In the genomic region with DNA sequence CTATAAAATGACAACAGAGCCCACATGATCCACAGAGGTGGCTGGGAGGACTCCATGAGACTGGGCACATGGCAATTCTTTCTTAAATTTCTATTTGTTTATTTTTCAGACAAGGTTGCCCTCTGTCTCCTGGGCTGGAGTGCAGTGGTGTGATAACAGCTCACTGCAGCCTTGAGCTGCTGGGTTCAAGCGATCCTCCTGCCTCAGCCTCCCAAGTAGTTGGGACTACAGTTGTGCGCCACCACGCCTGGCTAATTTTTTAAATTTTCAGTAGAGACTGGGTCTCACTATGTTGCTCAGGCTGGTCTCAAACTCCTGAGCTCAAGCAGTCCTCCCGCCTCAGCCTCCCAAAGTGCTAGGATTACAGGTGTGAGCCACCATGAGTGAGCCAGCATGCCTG, we compare ENCODE assay signal across 7 cellular contexts. TPM values are rescaled to one million over a fixed set of nuclear protein-coding genes. Genes with fewer than 3 reads are reported as not detected.
DNase-seq lines count a peak whose midpoint lies in the region; ATAC-seq, FAIRE-seq and TF ChIP-seq lines count a peak whose summit lies in the region.
"Not testable (repeated sequence)": the region's sequence is repeated elsewhere in the genome, so short reads cannot be mapped to it uniquely, and the experiment has no call there.

No MANE protein-coding gene starts in this region.

- DNase-seq in RWPE1 (ENCODE audit: low spot score); chondrocyte (ENCODE audit: low spot score); fibroblast of lung (ENCODE audit: low read depth in 2 of 2); HepG2 (ENCODE audit: low spot score); neuronal stem cell (ENCODE audit: low spot score); thyroid gland: not testable (repeated sequence)

- POLR2A ChIA-PET in RWPE1 (lab: Yijun Ruan, JAX; ENCODE audit: low non-redundant PET): interaction anchor here (0.6 kb wide), 1 partner anchor 43 kb away, joined by 3 read pairs; no protein-coding TSS in a partner anchor
- POLR2A ChIA-PET in HepG2 (lab: Yijun Ruan, JAX): not testable (repeated sequence)

- intact Hi-C loops in HepG2 (cut with micrococcal nuclease; ENCODE audit: unreplicated experiment); thyroid gland (cut with DNase I): not testable (repeated sequence)

- H3K4me3 ChIP-seq in fibroblast of lung (replicated peaks in 1 of 4; ENCODE audit: control extremely low read depth in 1 of 4, insufficient read depth in 1 of 4, low read depth in 3 of 4, low read length in 4 of 4); HepG2 (replicated peaks in 1 of 3; ENCODE audit: insufficient read depth in 1 of 3, low read depth in 2 of 3, low read length in 3 of 3); neuronal stem cell (ENCODE audit: low read length in 2 of 2); skeletal muscle satellite cell (ENCODE audit: low read length); thyroid gland (replicated peaks in 1 of 3): not testable (repeated sequence)

- H3K4me1 ChIP-seq in fibroblast of lung (ENCODE audit: control insufficient read depth, extremely low read depth, insufficient read depth, low read length) (peaks cover 19% of the 10 kb centered on the region), HepG2 (ENCODE audit: insufficient read depth, low read length) (peaks cover 78% of the 10 kb centered on the region), skeletal muscle satellite cell (ENCODE audit: control insufficient read depth, insufficient read depth, low read length) (peaks cover 54% of the 10 kb centered on the region), thyroid gland (peaks cover 0 to 13% of the 10 kb centered on the region in 2 donors)
- not testable (repeated sequence) for H3K4me1 ChIP-seq in neuronal stem cell (ENCODE audit: control insufficient read depth in 2 of 2, insufficient read depth in 1 of 2, low read depth in 1 of 2, low read length in 2 of 2)

- CTCF ChIA-PET in RWPE1 (lab: Yijun Ruan, JAX): interaction anchor here (0.8 to 2.1 kb wide), 2 partner anchors 24 to 65 kb away, joined by 4 to 12 read pairs; no protein-coding TSS in a partner anchor
- CTCF ChIA-PET in HepG2 (lab: Yijun Ruan, JAX; ENCODE audit: low intra/inter-chr PET ratio, low total read pairs): not testable (repeated sequence)

- peaks cover 11% of the 10 kb centered on the region for H3K36me3 Mint-ChIP-seq in chondrocyte (ENCODE audit: low read depth)

- H3K4me1 Mint-ChIP-seq in chondrocyte (ENCODE audit: low read depth): peaks cover 38% of the 10 kb centered on the region

- WGBS in HepG2 (ENCODE audit: low lambda C conversion rate): 90% methylated on average over 4 of the region's 4 CpGs
- no CpG with 5 or more reads among the region's 4 CpGs for WGBS in neuronal stem cell (ENCODE audit: extremely low coverage in 2 of 2, insufficient read length in 2 of 2, insufficient replicate concordance in 1 of 2), 2 donors
- WGBS in thyroid gland, 2 donors: 96 to 100% methylated on average over 4 of the region's 4 CpGs

- H3K79me1 ChIP-seq in neuronal stem cell (ENCODE audit: low read depth, low read length): not testable (repeated sequence)

- not testable (repeated sequence) for H2BK5ac ChIP-seq in neuronal stem cell (ENCODE audit: low read length)

- not testable (repeated sequence) for H3K18ac ChIP-seq in neuronal stem cell (ENCODE audit: low read length)

- not testable (repeated sequence) for H3K27me3 ChIP-seq in fibroblast of lung (ENCODE audit: control insufficient read depth, insufficient read depth, low read length); HepG2 (ENCODE audit: control insufficient read depth in 1 of 2, insufficient read depth in 2 of 2, low read length in 2 of 2); neuronal stem cell (ENCODE audit: control insufficient read depth in 3 of 3, insufficient read depth in 3 of 3, low read depth in 1 of 3, low read length in 3 of 3); skeletal muscle satellite cell (ENCODE audit: control insufficient read depth, insufficient read depth, low read length); thyroid gland

- H3K9me3 ChIP-seq in fibroblast of lung (ENCODE audit: control insufficient read depth, insufficient read depth, low read depth, low read length); HepG2 (ENCODE audit: low read length); skeletal muscle satellite cell (replicated peaks; ENCODE audit: low read length); thyroid gland: not testable (repeated sequence)
- H3K9me3 ChIP-seq in neuronal stem cell (replicated peaks in 1 of 2; ENCODE audit: control insufficient read depth in 2 of 2, insufficient read depth in 1 of 2, low read depth in 1 of 2, low read length in 2 of 2): peaks cover 0 to 10% of the 10 kb centered on the region in 2 donors

- H3K79me2 ChIP-seq in fibroblast of lung (ENCODE audit: control insufficient read depth, insufficient read depth, low read length): peaks cover 86% of the 10 kb centered on the region
- not testable (repeated sequence) for H3K79me2 ChIP-seq in HepG2 (ENCODE audit: insufficient read depth, low read length)

- H3K27ac ChIP-seq in RWPE1: peak overlapping the region; percentile 27
- peak overlapping the region; percentile 76 for H3K27ac ChIP-seq in fibroblast of lung (ENCODE audit: insufficient read depth, low read length)
- H3K27ac ChIP-seq in HepG2 (ENCODE audit: extremely low read length, insufficient read depth, low read length); neuronal stem cell (replicated peaks; ENCODE audit: low read length): not testable (repeated sequence)
- H3K27ac ChIP-seq in thyroid gland: peak overlapping the region; percentile 0 to 65 (median 56)

- not testable (repeated sequence) for H3K4ac ChIP-seq in neuronal stem cell (ENCODE audit: low read length)

- not testable (repeated sequence) for H2BK12ac ChIP-seq in neuronal stem cell (ENCODE audit: low read length)

- H2BK120ac ChIP-seq in neuronal stem cell (ENCODE audit: low read depth, low read length): not testable (repeated sequence)

- H3K27ac Mint-ChIP-seq in chondrocyte (ENCODE audit: unreplicated experiment): peak overlapping the region; percentile 93

- ATAC-seq in HepG2: not testable (repeated sequence)

- not testable (repeated sequence) for TF ChIP-seq CTCF in RWPE1 (conservative IDR thresholded peaks at IDR 0.05; ENCODE audit: low read depth); chondrocyte (IDR thresholded peaks at IDR 0.05); fibroblast of lung (conservative IDR thresholded peaks at IDR 0.05 in 1 of 2, IDR thresholded peaks at IDR 0.05 in 1 of 2; ENCODE audit: low read depth in 1 of 2, low read length in 2 of 2); HepG2 (CRISPR knock-in tag; IDR thresholded peaks at IDR 0.05); thyroid gland (IDR thresholded peaks at IDR 0.05)

- H3K9ac ChIP-seq in fibroblast of lung (ENCODE audit: insufficient read depth, low read length); HepG2 (ENCODE audit: insufficient read depth, low read depth, low read length); neuronal stem cell (ENCODE audit: low read depth, low read length, poor library complexity); skeletal muscle satellite cell (ENCODE audit: low read depth, low read length): not testable (repeated sequence)

- H3K23ac ChIP-seq in neuronal stem cell (ENCODE audit: low read depth, low read length, poor library complexity): not testable (repeated sequence)

- not testable (repeated sequence) for TF ChIP-seq EP300 in HepG2 (IDR thresholded peaks at IDR 0.05; ENCODE audit: low read depth in 2 of 2, low read length in 2 of 2); HepG2 (CRISPR knock-in tag; IDR thresholded peaks at IDR 0.05; ENCODE audit: borderline replicate concordance)

- TF ChIP-seq POLR2A in HepG2 (IDR thresholded peaks at IDR 0.05; ENCODE audit: insufficient read depth in 1 of 2, low read depth in 2 of 2, low read length in 2 of 2); thyroid gland (IDR thresholded peaks at IDR 0.05): not testable (repeated sequence)

- not testable (repeated sequence) for TF ChIP-seq RAD21 in HepG2 (CRISPR knock-in tag; IDR thresholded peaks at IDR 0.05)

- not testable (repeated sequence) for H3K14ac ChIP-seq in neuronal stem cell (ENCODE audit: low read length)

- H3K36me3 ChIP-seq in fibroblast of lung (ENCODE audit: control insufficient read depth, insufficient read depth, low read length) (peaks cover 17% of the 10 kb centered on the region), skeletal muscle satellite cell (ENCODE audit: insufficient read depth, low read length) (peaks cover 44% of the 10 kb centered on the region)
- not testable (repeated sequence) for H3K36me3 ChIP-seq in HepG2 (replicated peaks in 1 of 2; ENCODE audit: control insufficient read depth in 1 of 2, insufficient read depth in 2 of 2, low read length in 2 of 2); neuronal stem cell (replicated peaks in 1 of 2; ENCODE audit: control insufficient read depth in 2 of 2, insufficient read depth in 2 of 2, low read length in 2 of 2); thyroid gland

- BruUV-seq in HepG2 (replicated peaks; lab: Mats Ljungman, UMichigan): not testable (repeated sequence)

- peak overlapping the region; percentile 43 for H2BK15ac ChIP-seq in neuronal stem cell (ENCODE audit: low read length)

- in situ Hi-C loops in HepG2 (cut with HindIII; ENCODE audit: extremely low pct_ligation_motif_present, low pct_unique_long_range_greater_than_20kb): not testable (repeated sequence)

- not testable (repeated sequence) for H4K20me1 ChIP-seq in fibroblast of lung (ENCODE audit: control insufficient read depth, extremely low read depth, insufficient read depth, low read length); HepG2 (ENCODE audit: insufficient read depth, low read length)

- not testable (repeated sequence) for H2AFZ ChIP-seq in fibroblast of lung (ENCODE audit: low read length); HepG2 (ENCODE audit: low read length)
- peak overlapping the region; percentile 91 for H2AFZ ChIP-seq in neuronal stem cell (ENCODE audit: low read length)

- H2AK5ac ChIP-seq in neuronal stem cell (ENCODE audit: low read depth, low read length): not testable (repeated sequence)

- not testable (repeated sequence) for FAIRE-seq in HepG2 (lab: Jason Lieb, UNC)

- H3K4me2 ChIP-seq in fibroblast of lung (ENCODE audit: extremely low read depth, insufficient read depth, low read length); HepG2 (ENCODE audit: low read depth, low read length); neuronal stem cell (ENCODE audit: insufficient read depth, low read length, poor library complexity, severe bottlenecking): not testable (repeated sequence)
- peak overlapping the region; percentile 55 for H3K4me2 ChIP-seq in skeletal muscle satellite cell (ENCODE audit: low read length)

- H3K27me3 Mint-ChIP-seq in chondrocyte (ENCODE audit: low read depth): not testable (repeated sequence)

- not testable (repeated sequence) for H4K8ac ChIP-seq in neuronal stem cell (ENCODE audit: low read depth, low read length)

- not testable (repeated sequence) for H4K91ac ChIP-seq in neuronal stem cell (ENCODE audit: low read depth, low read length, poor library complexity)

- not testable (repeated sequence) for H3K9me3 Mint-ChIP-seq in chondrocyte (ENCODE audit: low read depth)

- H3K4me3 Mint-ChIP-seq in chondrocyte (ENCODE audit: unreplicated experiment): not testable (repeated sequence)

RNA-seq across cellular contexts. Expression of a gene that starts 8.8 kb away (rescaled TPM):
- total RNA-seq in chondrocyte: 81.3 to 101 TPM (median 89.5 TPM) in 3 replicates
- total RNA-seq in fibroblast of lung: 11.8 and 30.4 TPM in 2 replicates
- polyA plus RNA-seq in fibroblast of lung: 59.0 and 62.7 TPM in 2 replicates
- polyA plus RNA-seq in fibroblast of lung (2012): 207 and 223 TPM in 2 replicates
- 246 and 253 TPM in 2 replicates for polyA minus RNA-seq in fibroblast of lung (ENCODE audit: low replicate concordance)
- total RNA-seq in HepG2 (2016; rRNA removed; fragmentation: Illumina TruSeq; extraction: Trizol): 0.02 TPM in 1 of 2 replicates, not detected in the other
- not detected in 2 replicates for total RNA-seq in HepG2 (2016; cell fraction: cytosol; rRNA removed; fragmentation: Illumina TruSeq; extraction: Trizol; ENCODE audit: low read depth)
- 0.07 and 0.17 TPM in 2 replicates for total RNA-seq in HepG2 (2016; cell fraction: insoluble cytoplasmic fraction; rRNA removed; fragmentation: Illumina TruSeq; extraction: Trizol)
- 0.07 and 0.22 TPM in 2 replicates for total RNA-seq in HepG2 (2016; cell fraction: membrane; rRNA removed; fragmentation: Illumina TruSeq; extraction: Trizol)
- 0.25 TPM in 1 of 2 replicates, not detected in the other for total RNA-seq in HepG2 (2016; cell fraction: nucleus; rRNA removed; fragmentation: Illumina TruSeq; extraction: Trizol)
- 1.1 and 1.4 TPM in 2 replicates for polyA plus RNA-seq in HepG2 (2011; rRNA removed)
- 0.82 and 1.1 TPM in 2 replicates for polyA plus RNA-seq in HepG2 (2011; cell fraction: cytosol; rRNA removed)
- 2.1 and 2.3 TPM in 2 replicates for polyA plus RNA-seq in HepG2 (2011; cell fraction: nucleus; rRNA removed)
- polyA plus RNA-seq in HepG2 (2012): 1.4 and 1.5 TPM in 2 replicates
- polyA plus RNA-seq in HepG2 (2016; cell fraction: cytosol; fragmentation: Illumina TruSeq; extraction: Trizol; ENCODE audit: low read depth): not detected in 2 replicates
- polyA plus RNA-seq in HepG2 (2016; cell fraction: insoluble cytoplasmic fraction; fragmentation: Illumina TruSeq; extraction: Trizol; ENCODE audit: low read depth): 0.08 TPM in 1 of 2 replicates, not detected in the other
- polyA plus RNA-seq in HepG2 (2016; cell fraction: membrane; fragmentation: Illumina TruSeq; extraction: Trizol; ENCODE audit: low read depth): 0.06 and 0.13 TPM in 2 replicates
- 0.20 and 0.22 TPM in 2 replicates for polyA plus RNA-seq in HepG2 (2016; cell fraction: nucleus; fragmentation: Illumina TruSeq; extraction: Trizol; ENCODE audit: insufficient read depth, low read depth)
- 1.2 and 26.5 TPM in 2 replicates for polyA minus RNA-seq in HepG2 (2011; rRNA and poly(A)+ RNA removed; ENCODE audit: low replicate concordance)
- 0.30 and 0.62 TPM in 2 replicates for polyA minus RNA-seq in HepG2 (2011; cell fraction: cytosol; rRNA and poly(A)+ RNA removed)
- polyA minus RNA-seq in HepG2 (2011; cell fraction: nucleus; rRNA and poly(A)+ RNA removed): 0.75 and 0.90 TPM in 2 replicates
- polyA plus RNA-seq in neuronal stem cell (2013, experiment 1 of 2): 0.11 TPM
- 0.10 TPM for polyA plus RNA-seq in neuronal stem cell (2013, experiment 2 of 2)
- total RNA-seq in skeletal muscle satellite cell (2012; rRNA removed): 33.7 and 39.1 TPM in 2 replicates
- total RNA-seq in thyroid gland: 100 to 1,000 TPM in 1 of 4 donors, 10 to 100 TPM in 3; 45.6 to 115 (median 51.1) TPM

RNA-seq across cellular contexts. Expression of a gene that starts 31.9 kb away (rescaled TPM):
- total RNA-seq in chondrocyte (75.3 to 83.8 TPM (median 77.2 TPM) in 3 replicates), fibroblast of lung (46.7 and 47.6 TPM in 2 replicates), HepG2 (2016; rRNA removed; fragmentation: Illumina TruSeq; extraction: Trizol) (25.7 and 32.8 TPM in 2 replicates), thyroid gland (10 to 100 TPM; 56.3 to 98.9 (median 86.3) TPM)
- polyA plus RNA-seq in fibroblast of lung (73.1 and 80.6 TPM in 2 replicates), HepG2 (2011; rRNA removed) (19.1 and 28.5 TPM in 2 replicates)
- 139 and 154 TPM in 2 replicates for polyA plus RNA-seq in fibroblast of lung (2012)
- 75.8 and 109 TPM in 2 replicates for polyA minus RNA-seq in fibroblast of lung (ENCODE audit: low replicate concordance)
- total RNA-seq in HepG2 (2016; cell fraction: cytosol; rRNA removed; fragmentation: Illumina TruSeq; extraction: Trizol; ENCODE audit: low read depth): 12.5 and 17.4 TPM in 2 replicates
- 27.8 and 33.7 TPM in 2 replicates for total RNA-seq in HepG2 (2016; cell fraction: insoluble cytoplasmic fraction; rRNA removed; fragmentation: Illumina TruSeq; extraction: Trizol)
- total RNA-seq in HepG2 (2016; cell fraction: membrane; rRNA removed; fragmentation: Illumina TruSeq; extraction: Trizol): 18.2 and 19.8 TPM in 2 replicates
- 13.7 and 15.3 TPM in 2 replicates for total RNA-seq in HepG2 (2016; cell fraction: nucleus; rRNA removed; fragmentation: Illumina TruSeq; extraction: Trizol)
- polyA plus RNA-seq in HepG2 (2011; cell fraction: cytosol; rRNA removed): 29.9 and 38.0 TPM in 2 replicates
- 34.1 and 55.6 TPM in 2 replicates for polyA plus RNA-seq in HepG2 (2011; cell fraction: nucleus; rRNA removed)
- 17.5 and 23.3 TPM in 2 replicates for polyA plus RNA-seq in HepG2 (2012)
- 28.9 and 48.9 TPM in 2 replicates for polyA plus RNA-seq in HepG2 (2016; cell fraction: cytosol; fragmentation: Illumina TruSeq; extraction: Trizol; ENCODE audit: low read depth)
- 44.7 and 50.7 TPM in 2 replicates for polyA plus RNA-seq in HepG2 (2016; cell fraction: insoluble cytoplasmic fraction; fragmentation: Illumina TruSeq; extraction: Trizol; ENCODE audit: low read depth)
- 31.6 and 41.6 TPM in 2 replicates for polyA plus RNA-seq in HepG2 (2016; cell fraction: membrane; fragmentation: Illumina TruSeq; extraction: Trizol; ENCODE audit: low read depth)
- 39.2 and 40.7 TPM in 2 replicates for polyA plus RNA-seq in HepG2 (2016; cell fraction: nucleus; fragmentation: Illumina TruSeq; extraction: Trizol; ENCODE audit: insufficient read depth, low read depth)
- 3.6 and 45.8 TPM in 2 replicates for polyA minus RNA-seq in HepG2 (2011; rRNA and poly(A)+ RNA removed; ENCODE audit: low replicate concordance)
- polyA minus RNA-seq in HepG2 (2011; cell fraction: cytosol; rRNA and poly(A)+ RNA removed): 3.8 and 5.4 TPM in 2 replicates
- 1.7 and 4.1 TPM in 2 replicates for polyA minus RNA-seq in HepG2 (2011; cell fraction: nucleus; rRNA and poly(A)+ RNA removed)
- 36.1 TPM for polyA plus RNA-seq in neuronal stem cell (2013, experiment 1 of 2)
- polyA plus RNA-seq in neuronal stem cell (2013, experiment 2 of 2): 36.6 TPM
- 28.9 and 41.9 TPM in 2 replicates for total RNA-seq in skeletal muscle satellite cell (2012; rRNA removed)

RNA-seq across cellular contexts. Expression of a gene that starts 42.9 kb away (rescaled TPM):
- total RNA-seq in chondrocyte (50.8 to 52.8 TPM (median 50.8 TPM) in 3 replicates), fibroblast of lung (58.6 and 77.0 TPM in 2 replicates), HepG2 (2016; rRNA removed; fragmentation: Illumina TruSeq; extraction: Trizol) (20.3 and 35.6 TPM in 2 replicates), thyroid gland (10 to 100 TPM; 58.5 to 78.0 (median 62.1) TPM)
- polyA plus RNA-seq in fibroblast of lung (42.4 and 43.2 TPM in 2 replicates), HepG2 (2011; rRNA removed) (36.8 and 41.3 TPM in 2 replicates)
- polyA plus RNA-seq in fibroblast of lung (2012): 56.1 and 62.0 TPM in 2 replicates
- 131 and 189 TPM in 2 replicates for polyA minus RNA-seq in fibroblast of lung (ENCODE audit: low replicate concordance)
- 7.4 and 10.3 TPM in 2 replicates for total RNA-seq in HepG2 (2016; cell fraction: cytosol; rRNA removed; fragmentation: Illumina TruSeq; extraction: Trizol; ENCODE audit: low read depth)
- total RNA-seq in HepG2 (2016; cell fraction: insoluble cytoplasmic fraction; rRNA removed; fragmentation: Illumina TruSeq; extraction: Trizol): 18.5 and 37.2 TPM in 2 replicates
- total RNA-seq in HepG2 (2016; cell fraction: membrane; rRNA removed; fragmentation: Illumina TruSeq; extraction: Trizol): 18.1 and 18.9 TPM in 2 replicates
- total RNA-seq in HepG2 (2016; cell fraction: nucleus; rRNA removed; fragmentation: Illumina TruSeq; extraction: Trizol): 26.8 and 31.7 TPM in 2 replicates
- 20.2 and 34.2 TPM in 2 replicates for polyA plus RNA-seq in HepG2 (2011; cell fraction: cytosol; rRNA removed)
- 102 and 128 TPM in 2 replicates for polyA plus RNA-seq in HepG2 (2011; cell fraction: nucleus; rRNA removed)
- polyA plus RNA-seq in HepG2 (2012): 16.9 and 23.2 TPM in 2 replicates
- polyA plus RNA-seq in HepG2 (2016; cell fraction: cytosol; fragmentation: Illumina TruSeq; extraction: Trizol; ENCODE audit: low read depth): 8.3 and 9.4 TPM in 2 replicates
- polyA plus RNA-seq in HepG2 (2016; cell fraction: insoluble cytoplasmic fraction; fragmentation: Illumina TruSeq; extraction: Trizol; ENCODE audit: low read depth): 21.4 and 32.6 TPM in 2 replicates
- 12.8 and 13.0 TPM in 2 replicates for polyA plus RNA-seq in HepG2 (2016; cell fraction: membrane; fragmentation: Illumina TruSeq; extraction: Trizol; ENCODE audit: low read depth)
- polyA plus RNA-seq in HepG2 (2016; cell fraction: nucleus; fragmentation: Illumina TruSeq; extraction: Trizol; ENCODE audit: insufficient read depth, low read depth): 68.3 and 83.1 TPM in 2 replicates
- polyA minus RNA-seq in HepG2 (2011; rRNA and poly(A)+ RNA removed; ENCODE audit: low replicate concordance): 71.8 and 195 TPM in 2 replicates
- 13.5 and 19.9 TPM in 2 replicates for polyA minus RNA-seq in HepG2 (2011; cell fraction: cytosol; rRNA and poly(A)+ RNA removed)
- 25.4 and 26.6 TPM in 2 replicates for polyA minus RNA-seq in HepG2 (2011; cell fraction: nucleus; rRNA and poly(A)+ RNA removed)
- 30.2 TPM for polyA plus RNA-seq in neuronal stem cell (2013, experiment 1 of 2)
- polyA plus RNA-seq in neuronal stem cell (2013, experiment 2 of 2): 32.1 TPM
- 90.8 and 94.6 TPM in 2 replicates for total RNA-seq in skeletal muscle satellite cell (2012; rRNA removed)

RNA-seq across cellular contexts. Expression of a gene that starts 53.8 kb away (rescaled TPM):
- 45.5 to 54.3 TPM (median 47.5 TPM) in 3 replicates for total RNA-seq in chondrocyte
- 60.9 and 69.5 TPM in 2 replicates for total RNA-seq in fibroblast of lung
- polyA plus RNA-seq in fibroblast of lung: 53.3 and 56.0 TPM in 2 replicates
- 74.8 and 76.3 TPM in 2 replicates for polyA plus RNA-seq in fibroblast of lung (2012)
- polyA minus RNA-seq in fibroblast of lung (ENCODE audit: low replicate concordance): 129 and 139 TPM in 2 replicates
- 16.7 and 18.5 TPM in 2 replicates for total RNA-seq in HepG2 (2016; rRNA removed; fragmentation: Illumina TruSeq; extraction: Trizol)
- 13.5 and 13.9 TPM in 2 replicates for total RNA-seq in HepG2 (2016; cell fraction: cytosol; rRNA removed; fragmentation: Illumina TruSeq; extraction: Trizol; ENCODE audit: low read depth)
- 11.7 and 18.2 TPM in 2 replicates for total RNA-seq in HepG2 (2016; cell fraction: insoluble cytoplasmic fraction; rRNA removed; fragmentation: Illumina TruSeq; extraction: Trizol)
- 42.0 and 46.1 TPM in 2 replicates for total RNA-seq in HepG2 (2016; cell fraction: membrane; rRNA removed; fragmentation: Illumina TruSeq; extraction: Trizol)
- 13.4 and 15.1 TPM in 2 replicates for total RNA-seq in HepG2 (2016; cell fraction: nucleus; rRNA removed; fragmentation: Illumina TruSeq; extraction: Trizol)
- 65.4 and 103 TPM in 2 replicates for polyA plus RNA-seq in HepG2 (2011; rRNA removed)
- polyA plus RNA-seq in HepG2 (2011; cell fraction: cytosol; rRNA removed): 63.0 and 69.3 TPM in 2 replicates
- polyA plus RNA-seq in HepG2 (2011; cell fraction: nucleus; rRNA removed): 134 and 138 TPM in 2 replicates
- polyA plus RNA-seq in HepG2 (2012): 36.1 and 53.0 TPM in 2 replicates
- 33.4 and 37.1 TPM in 2 replicates for polyA plus RNA-seq in HepG2 (2016; cell fraction: cytosol; fragmentation: Illumina TruSeq; extraction: Trizol; ENCODE audit: low read depth)
- 18.0 and 19.3 TPM in 2 replicates for polyA plus RNA-seq in HepG2 (2016; cell fraction: insoluble cytoplasmic fraction; fragmentation: Illumina TruSeq; extraction: Trizol; ENCODE audit: low read depth)
- 54.8 and 59.0 TPM in 2 replicates for polyA plus RNA-seq in HepG2 (2016; cell fraction: membrane; fragmentation: Illumina TruSeq; extraction: Trizol; ENCODE audit: low read depth)
- polyA plus RNA-seq in HepG2 (2016; cell fraction: nucleus; fragmentation: Illumina TruSeq; extraction: Trizol; ENCODE audit: insufficient read depth, low read depth): 32.9 and 35.5 TPM in 2 replicates
- polyA minus RNA-seq in HepG2 (2011; rRNA and poly(A)+ RNA removed; ENCODE audit: low replicate concordance): 41.6 and 91.9 TPM in 2 replicates
- 15.4 and 21.1 TPM in 2 replicates for polyA minus RNA-seq in HepG2 (2011; cell fraction: cytosol; rRNA and poly(A)+ RNA removed)
- 22.4 and 22.6 TPM in 2 replicates for polyA minus RNA-seq in HepG2 (2011; cell fraction: nucleus; rRNA and poly(A)+ RNA removed)
- 31.0 TPM for polyA plus RNA-seq in neuronal stem cell (2013, experiment 1 of 2)
- polyA plus RNA-seq in neuronal stem cell (2013, experiment 2 of 2): 30.5 TPM
- 29.7 and 42.2 TPM in 2 replicates for total RNA-seq in skeletal muscle satellite cell (2012; rRNA removed)
- total RNA-seq in thyroid gland: 100 to 1,000 TPM in 1 of 4 donors, 10 to 100 TPM in 3; 39.2 to 124 (median 50.8) TPM

RNA-seq across cellular contexts. Expression of a gene that starts 59.8 kb away (rescaled TPM):
- total RNA-seq in chondrocyte (54.9 to 67.6 TPM (median 60.3 TPM) in 3 replicates), fibroblast of lung (49.6 and 54.8 TPM in 2 replicates), HepG2 (2016; rRNA removed; fragmentation: Illumina TruSeq; extraction: Trizol) (16.8 TPM in 2 replicates), thyroid gland (10 to 100 TPM; 47.5 to 85.2 (median 78.3) TPM)
- polyA plus RNA-seq in fibroblast of lung (76.6 and 82.2 TPM in 2 replicates), HepG2 (2011; rRNA removed) (21.5 and 26.1 TPM in 2 replicates)
- polyA plus RNA-seq in fibroblast of lung (2012): 55.0 and 55.3 TPM in 2 replicates
- 48.6 and 85.8 TPM in 2 replicates for polyA minus RNA-seq in fibroblast of lung (ENCODE audit: low replicate concordance)
- 5.3 and 6.3 TPM in 2 replicates for total RNA-seq in HepG2 (2016; cell fraction: cytosol; rRNA removed; fragmentation: Illumina TruSeq; extraction: Trizol; ENCODE audit: low read depth)
- 14.3 and 15.5 TPM in 2 replicates for total RNA-seq in HepG2 (2016; cell fraction: insoluble cytoplasmic fraction; rRNA removed; fragmentation: Illumina TruSeq; extraction: Trizol)
- total RNA-seq in HepG2 (2016; cell fraction: membrane; rRNA removed; fragmentation: Illumina TruSeq; extraction: Trizol): 13.1 and 13.7 TPM in 2 replicates
- 13.7 and 14.2 TPM in 2 replicates for total RNA-seq in HepG2 (2016; cell fraction: nucleus; rRNA removed; fragmentation: Illumina TruSeq; extraction: Trizol)
- 16.1 and 24.8 TPM in 2 replicates for polyA plus RNA-seq in HepG2 (2011; cell fraction: cytosol; rRNA removed)
- 85.3 and 97.2 TPM in 2 replicates for polyA plus RNA-seq in HepG2 (2011; cell fraction: nucleus; rRNA removed)
- polyA plus RNA-seq in HepG2 (2012): 18.5 and 23.5 TPM in 2 replicates
- polyA plus RNA-seq in HepG2 (2016; cell fraction: cytosol; fragmentation: Illumina TruSeq; extraction: Trizol; ENCODE audit: low read depth): 7.2 and 7.8 TPM in 2 replicates
- polyA plus RNA-seq in HepG2 (2016; cell fraction: insoluble cytoplasmic fraction; fragmentation: Illumina TruSeq; extraction: Trizol; ENCODE audit: low read depth): 21.4 and 33.5 TPM in 2 replicates
- 10.9 and 12.8 TPM in 2 replicates for polyA plus RNA-seq in HepG2 (2016; cell fraction: membrane; fragmentation: Illumina TruSeq; extraction: Trizol; ENCODE audit: low read depth)
- polyA plus RNA-seq in HepG2 (2016; cell fraction: nucleus; fragmentation: Illumina TruSeq; extraction: Trizol; ENCODE audit: insufficient read depth, low read depth): 35.3 and 35.6 TPM in 2 replicates
- polyA minus RNA-seq in HepG2 (2011; rRNA and poly(A)+ RNA removed; ENCODE audit: low replicate concordance): 47.9 and 105 TPM in 2 replicates
- 13.9 and 18.8 TPM in 2 replicates for polyA minus RNA-seq in HepG2 (2011; cell fraction: cytosol; rRNA and poly(A)+ RNA removed)
- 27.6 and 29.4 TPM in 2 replicates for polyA minus RNA-seq in HepG2 (2011; cell fraction: nucleus; rRNA and poly(A)+ RNA removed)
- 29.1 TPM for polyA plus RNA-seq in neuronal stem cell (2013, experiment 1 of 2)
- polyA plus RNA-seq in neuronal stem cell (2013, experiment 2 of 2): 30.0 TPM
- total RNA-seq in skeletal muscle satellite cell (2012; rRNA removed): 35.8 and 40.8 TPM in 2 replicates

Comparison
In these comparisons a context has a peak if more than half of its experiments do, and no peak if none do; other contexts are left out.
1. RNA of a gene that starts 8.8 kb away (total RNA-seq): 81.3 to 101 TPM in chondrocyte, 45.6 to 115 TPM in thyroid gland and 11.8 to 30.4 TPM in fibroblast of lung; 0.02 to 0.25 TPM in HepG2; every median in the first group is over 10 times any median in the second.